ENCODE assay signal across 2 cellular contexts in the genomic region with DNA sequence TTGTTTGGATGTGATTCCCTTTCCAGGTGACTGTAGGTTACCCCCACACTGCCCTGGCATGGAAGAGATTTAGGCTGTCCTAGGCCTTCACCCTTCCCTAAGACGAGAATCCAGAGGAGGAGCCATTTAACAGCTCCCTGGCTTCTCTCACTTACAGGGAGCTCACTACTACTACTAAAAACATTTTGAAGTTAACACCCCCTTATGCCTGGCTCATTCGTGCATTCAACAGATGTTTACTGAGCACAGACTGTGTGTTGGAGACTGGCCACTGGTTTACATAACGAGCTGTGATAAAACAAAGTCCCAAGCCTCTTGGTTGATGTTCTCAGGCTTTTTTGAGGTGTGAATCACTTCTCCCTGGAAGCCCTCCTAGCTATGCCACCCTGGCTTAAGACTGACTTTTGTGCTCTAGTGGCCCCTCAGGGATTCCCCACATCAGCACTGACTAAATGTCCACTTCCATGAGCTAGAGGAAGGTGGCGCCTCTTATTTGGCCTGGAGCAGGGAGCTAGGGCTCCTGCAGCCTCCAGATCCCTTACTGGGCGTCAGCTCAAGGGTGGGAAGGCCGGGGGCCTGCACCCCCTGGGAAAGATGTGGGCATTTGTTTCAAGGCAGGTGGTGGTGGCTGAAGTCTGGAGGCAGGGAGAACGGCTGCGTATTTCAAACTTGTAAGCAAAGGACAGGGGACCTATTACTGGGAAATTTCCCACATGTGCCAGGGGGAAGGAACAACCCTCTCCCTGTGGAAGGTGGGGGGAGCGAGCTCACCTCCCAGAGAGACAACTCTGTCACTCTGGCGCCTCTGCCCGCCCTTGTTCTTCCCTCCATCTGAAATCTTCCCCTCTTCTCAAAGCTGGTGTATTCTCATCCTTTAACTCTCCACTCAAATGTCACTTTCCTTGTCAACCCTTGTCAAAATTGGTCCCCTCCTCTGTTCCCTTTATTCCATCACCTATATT.
TF ChIP-seq lines count a peak whose summit lies in the region.

No MANE protein-coding gene starts in this region.

TF ChIP-seq in Ishikawa, 13 proteins besides CTCF, POLR2A, EP300 and RAD21:
- TF ChIP-seq FOXM1 (IDR thresholded peaks at IDR 0.05; ENCODE audit: borderline replicate concordance, low read depth) (no peak), NFIC (IDR thresholded peaks at IDR 0.05) (no peak), TAF1 (IDR thresholded peaks at IDR 0.05; ENCODE audit: low read depth) (no peak), ZBTB7A (IDR thresholded peaks at IDR 0.05; ENCODE audit: low read depth) (no peak), TCF12 (IDR thresholded peaks at IDR 0.05; ENCODE audit: low read depth) (no peak), CREB1 (IDR thresholded peaks at IDR 0.05; ENCODE audit: low read depth) (no peak), USF1 (IDR thresholded peaks at IDR 0.05) (no peak), CEBPB (IDR thresholded peaks at IDR 0.05) (no peak), TEAD4 (IDR thresholded peaks at IDR 0.05) (no peak)
- TF ChIP-seq, protein P1, sequence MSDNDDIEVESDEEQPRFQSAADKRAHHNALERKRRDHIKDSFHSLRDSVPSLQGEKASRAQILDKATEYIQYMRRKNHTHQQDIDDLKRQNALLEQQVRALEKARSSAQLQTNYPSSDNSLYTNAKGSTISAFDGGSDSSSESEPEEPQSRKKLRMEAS (IDR thresholded peaks at IDR 0.05), result no peak

TF ChIP-seq in GM12878, 131 proteins besides CTCF, POLR2A, EP300 and RAD21:
- TF ChIP-seq, protein P2, sequence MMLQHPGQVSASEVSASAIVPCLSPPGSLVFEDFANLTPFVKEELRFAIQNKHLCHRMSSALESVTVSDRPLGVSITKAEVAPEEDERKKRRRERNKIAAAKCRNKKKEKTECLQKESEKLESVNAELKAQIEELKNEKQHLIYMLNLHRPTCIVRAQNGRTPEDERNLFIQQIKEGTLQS (IDR thresholded peaks at IDR 0.05; ENCODE audit: borderline replicate concordance, extremely low read depth, low read depth, low read length), result no peak
- peak; percentile 32; the same call in 1 of the 2 replicates for TF ChIP-seq SMC3 (IDR thresholded peaks at IDR 0.05; ENCODE audit: borderline replicate concordance, low read length)
- no peak for TF ChIP-seq SUPT20H (IDR thresholded peaks at IDR 0.05; ENCODE audit: borderline replicate concordance, control insufficient read depth, low read depth, low read length)
- TF ChIP-seq EED (IDR thresholded peaks at IDR 0.05; ENCODE audit: low read depth), result 0 out of 2 replicates have a peak, but pooled peaks have one; percentile 21
- peak; percentile 45 for TF ChIP-seq IKZF1 (conservative IDR thresholded peaks at IDR 0.05)
- TF ChIP-seq, protein P3, sequence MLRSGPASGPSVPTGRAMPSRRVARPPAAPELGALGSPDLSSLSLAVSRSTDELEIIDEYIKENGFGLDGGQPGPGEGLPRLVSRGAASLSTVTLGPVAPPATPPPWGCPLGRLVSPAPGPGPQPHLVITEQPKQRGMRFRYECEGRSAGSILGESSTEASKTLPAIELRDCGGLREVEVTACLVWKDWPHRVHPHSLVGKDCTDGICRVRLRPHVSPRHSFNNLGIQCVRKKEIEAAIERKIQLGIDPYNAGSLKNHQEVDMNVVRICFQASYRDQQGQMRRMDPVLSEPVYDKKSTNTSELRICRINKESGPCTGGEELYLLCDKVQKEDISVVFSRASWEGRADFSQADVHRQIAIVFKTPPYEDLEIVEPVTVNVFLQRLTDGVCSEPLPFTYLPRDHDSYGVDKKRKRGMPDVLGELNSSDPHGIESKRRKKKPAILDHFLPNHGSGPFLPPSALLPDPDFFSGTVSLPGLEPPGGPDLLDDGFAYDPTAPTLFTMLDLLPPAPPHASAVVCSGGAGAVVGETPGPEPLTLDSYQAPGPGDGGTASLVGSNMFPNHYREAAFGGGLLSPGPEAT (IDR thresholded peaks at IDR 0.05; ENCODE audit: low read depth), result no peak
